In the genomic region with DNA sequence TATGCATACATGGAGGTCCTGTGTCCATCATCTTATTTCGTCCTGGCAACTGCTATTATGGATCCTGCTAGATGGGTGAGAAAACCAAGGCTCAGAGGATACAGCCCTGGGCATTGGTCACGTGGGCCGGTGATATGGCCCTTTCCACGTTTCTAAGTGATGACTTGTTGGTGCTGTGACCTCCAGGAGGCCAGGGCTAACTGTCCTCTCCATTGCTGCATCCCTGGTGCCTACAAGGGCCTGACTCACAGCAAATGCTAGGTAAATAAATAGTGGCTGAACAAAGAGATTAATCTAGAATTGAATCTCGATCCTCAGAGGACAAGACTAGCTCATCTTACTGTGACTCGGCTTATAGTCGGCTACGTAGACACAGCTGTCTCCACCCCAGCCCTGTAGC, we compare ENCODE assay signal across 20 cellular contexts.
DNase-seq lines count a peak whose midpoint lies in the region; ATAC-seq, FAIRE-seq and TF ChIP-seq lines count a peak whose summit lies in the region.
"Had no signal": no experiment of that assay in that cellular context is flagged by ENCODE, and none has a peak within 500 bp of the region (broad histone marks: within the 10 kb centered on the region; RNA-seq: fewer than 3 reads in every experiment).

No MANE protein-coding gene starts in this region.

- no peaks in the 10 kb centered on the region for H3K9me3 Mint-ChIP-seq in activated naive CD8-positive, alpha-beta T cell treated with anti-CD3 and anti-CD28 coated beads for 36 hours
- H3K9me3 Mint-ChIP-seq in progenitor cell of endocrine pancreas (ENCODE audit: low read depth), result no peaks in the 10 kb centered on the region
- H3K9me3 Mint-ChIP-seq: activated T-cell treated with anti-CD3 and anti-CD28 coated beads, Interleukin-2, amount 50 U/mL, for 4 hours; CD8-positive, alpha-beta T cell; naive thymus-derived CD4-positive, alpha-beta T cell had no signal

- no peak for TF ChIP-seq RAD21 in A549 (conservative IDR thresholded peaks at IDR 0.05 in 1 of 2, IDR thresholded peaks at IDR 0.05 in 1 of 2)

- no peak overlapping the region for H3K18ac ChIP-seq in mesendoderm (ENCODE audit: low read length)

- no peak overlapping the region for H3K23ac ChIP-seq in mesendoderm (ENCODE audit: low read length)

- no peak overlapping the region for H2BK120ac ChIP-seq in mesendoderm (ENCODE audit: low read depth, low read length)

- H3K27ac Mint-ChIP-seq in T-helper 17 cell (peak overlapping the region; percentile 88), progenitor cell of endocrine pancreas (no peak overlapping the region)
- H3K27ac Mint-ChIP-seq in activated naive CD8-positive, alpha-beta T cell treated with anti-CD3 and anti-CD28 coated beads for 36 hours, result no peak overlapping the region
- H3K27ac Mint-ChIP-seq: CD8-positive, alpha-beta T cell had no signal

- no peak overlapping the region for H3K56ac ChIP-seq in mesendoderm (ENCODE audit: low read length)

- POLR2A ChIA-PET in A549 (lab: Yijun Ruan, JAX), result no interaction called here

- H3K36me3 ChIP-seq in mesendoderm (ENCODE audit: control insufficient read depth, insufficient read depth, low read length), result no peaks in the 10 kb centered on the region

- H3K9ac ChIP-seq in mesendoderm (ENCODE audit: low read length), result no peak overlapping the region
- H3K9ac ChIP-seq: parathyroid adenoma had no signal

- peaks cover 46% of the 10 kb centered on the region for H3K4me1 Mint-ChIP-seq in T-helper 17 cell
- peaks cover 13% of the 10 kb centered on the region for H3K4me1 Mint-ChIP-seq in activated naive CD8-positive, alpha-beta T cell treated with anti-CD3 and anti-CD28 coated beads for 36 hours
- peaks cover 8% of the 10 kb centered on the region for H3K4me1 Mint-ChIP-seq in progenitor cell of endocrine pancreas (ENCODE audit: low read depth)

- H3K4me3 ChIP-seq in A549 (no peak overlapping the region), mesendoderm (ENCODE audit: low read length) (no peak overlapping the region)

- CTCF ChIA-PET in A549 (lab: Yijun Ruan, JAX), result no interaction called here

- H4K8ac ChIP-seq in mesendoderm (ENCODE audit: low read depth, low read length), result no peak overlapping the region

- H3K4me2 ChIP-seq in A549 (peak overlapping the region; percentile 25; the same call in 2 of the 3 replicates), mesendoderm (ENCODE audit: low read length) (no peak overlapping the region)

- H3K4me3 Mint-ChIP-seq in T-helper 17 cell (no peak overlapping the region), progenitor cell of endocrine pancreas (ENCODE audit: low read depth) (no peak overlapping the region)
- H3K4me3 Mint-ChIP-seq in activated naive CD8-positive, alpha-beta T cell treated with anti-CD3 and anti-CD28 coated beads for 36 hours, result no peak overlapping the region
- H3K4me3 Mint-ChIP-seq: activated T-cell treated with anti-CD3 and anti-CD28 coated beads, Interleukin-2, amount 50 U/mL, for 4 hours; CD8-positive, alpha-beta T cell; naive thymus-derived CD4-positive, alpha-beta T cell had no signal

- no peak for TF ChIP-seq EP300 in A549 (IDR thresholded peaks at IDR 0.05)

- no peaks in the 10 kb centered on the region for H3K27me3 ChIP-seq in mesendoderm (ENCODE audit: insufficient read depth, low read length, poor library complexity)

- H2BK5ac ChIP-seq in mesendoderm (ENCODE audit: low read length), result no peak overlapping the region

- H3K4me1 ChIP-seq in A549, result peaks cover 11% of the 10 kb centered on the region; the same call in 2 of the 3 replicates
- no peaks in the 10 kb centered on the region for H3K4me1 ChIP-seq in mesendoderm (ENCODE audit: control insufficient read depth, low read depth, low read length)

- H3K4ac ChIP-seq in mesendoderm (ENCODE audit: low read depth, low read length), result no peak overlapping the region

- H4K5ac ChIP-seq in mesendoderm (ENCODE audit: low read length), result no peak overlapping the region

- TF ChIP-seq CTCF in A549 (IDR thresholded peaks at IDR 0.05) (no peak), progenitor cell of endocrine pancreas (IDR thresholded peaks at IDR 0.05; ENCODE audit: unreplicated experiment) (no peak)

- 61% methylated on average over 8 of the region's 8 CpGs for WGBS in A549 (ENCODE audit: missing lambda C conversion rate)
- no CpG with 5 or more reads among the region's 8 CpGs for WGBS in mesendoderm (ENCODE audit: extremely low coverage, insufficient coverage, low lambda C conversion rate)

- H3K79me2 ChIP-seq in mesendoderm (ENCODE audit: control insufficient read depth, insufficient read depth, low read length), result no peaks in the 10 kb centered on the region

- TF ChIP-seq POLR2A in A549 (IDR thresholded peaks at IDR 0.05; ENCODE audit: low read length), result no peak

- DNase-seq in A549 (ENCODE audit: low read depth in 1 of 2, low spot score in 1 of 2) (peak in 1 of 2 experiments; percentile 25), DMS53 (lab: John Stamatoyannopoulos, UW) (peak; percentile 75), T-helper 17 cell (no peak), mesendoderm (no peak), progenitor cell of endocrine pancreas (ENCODE audit: low spot score, unreplicated experiment) (no peak), KBM-7 (no peak)
- no peak for DNase-seq in activated naive CD8-positive, alpha-beta T cell treated with anti-CD3 and anti-CD28 coated beads for 36 hours
- DNase-seq: activated naive CD4-positive, alpha-beta T cell treated with anti-CD3 and anti-CD28 coated beads, Interleukin-2, amount 50 U/mL, for 16 hours; activated T-cell treated with anti-CD3 and anti-CD28 coated beads, Interleukin-2, amount 50 U/mL, for 4 hours; Kasumi-1; naive thymus-derived CD4-positive, alpha-beta T cell; NCI-H1105 treated with DMSO at 0.1 percent for 48 hours; NCI-H2107; NCI-H510A; NK-92 treated with Interleukin-12 subunit alpha and Interleukin-12 subunit beta, amount 100 ng/mL, for 24 hours; T-helper 1 cell had no signal

- H3K9me3 ChIP-seq in A549, result no peaks in the 10 kb centered on the region
- H3K9me3 ChIP-seq in T-helper 17 cell (ENCODE audit: control insufficient read depth, low read length, poor library complexity, severe bottlenecking), result no peaks in the 10 kb centered on the region

- no peak overlapping the region for H2BK15ac ChIP-seq in mesendoderm (replicated peaks; ENCODE audit: low read depth)

- H3K79me1 ChIP-seq in mesendoderm (ENCODE audit: low read length), result peaks cover 6% of the 10 kb centered on the region

- no peak overlapping the region for H2AK5ac ChIP-seq in mesendoderm (ENCODE audit: low read length)

- H3K27me3 Mint-ChIP-seq in T-helper 17 cell (no peaks in the 10 kb centered on the region), progenitor cell of endocrine pancreas (no peaks in the 10 kb centered on the region)
- no peaks in the 10 kb centered on the region for H3K27me3 Mint-ChIP-seq in activated naive CD8-positive, alpha-beta T cell treated with anti-CD3 and anti-CD28 coated beads for 36 hours
- H3K27me3 Mint-ChIP-seq: naive thymus-derived CD4-positive, alpha-beta T cell had no signal

- no peak for FAIRE-seq in A549 (lab: Jason Lieb, UNC)
- FAIRE-seq in islet of Langerhans (lab: Jason Lieb, UNC), result peak; percentile 90

- H3K27ac ChIP-seq in A549, result no peak overlapping the region
- H3K27ac ChIP-seq in mesendoderm (ENCODE audit: low read depth, low read length), result no peak overlapping the region
- H3K27ac ChIP-seq: parathyroid adenoma, VCaP had no signal

- ATAC-seq in A549, result peak; percentile 15 to 32; a peak in 4 of 6 replicates
- ATAC-seq in T-helper 17 cell, result no peak
- ATAC-seq: activated T-cell treated with anti-CD3 and anti-CD28 coated beads, Interleukin-2, amount 50 U/mL, for 4 hours; CD8-positive, alpha-beta T cell; naive thymus-derived CD4-positive, alpha-beta T cell had no signal

- peaks cover 5% of the 10 kb centered on the region for H3K36me3 Mint-ChIP-seq in T-helper 17 cell (ENCODE audit: low read depth)
- H3K36me3 Mint-ChIP-seq in activated naive CD8-positive, alpha-beta T cell treated with anti-CD3 and anti-CD28 coated beads for 36 hours, result peaks cover 2% of the 10 kb centered on the region
- H3K36me3 Mint-ChIP-seq in progenitor cell of endocrine pancreas (ENCODE audit: insufficient read depth), result peaks cover 3% of the 10 kb centered on the region

- in situ Hi-C loops in KBM-7 (cut with MboI; ENCODE audit: low pct_unique_long_range_greater_than_20kb, low sequenced_read_pairs), result no loop called here

TF ChIP-seq in A549, 52 proteins besides CTCF, POLR2A, EP300 and RAD21:
- no peak for TF ChIP-seq MAFK (IDR thresholded peaks at IDR 0.05; ENCODE audit: partially characterized antibody)
- TF ChIP-seq NPAS2 (CRISPR knock-in tag; IDR thresholded peaks at IDR 0.05; ENCODE audit: borderline replicate concordance), result no peak
- TF ChIP-seq CBX8 (IDR thresholded peaks at IDR 0.05), result no peak
- no peak for TF ChIP-seq HMGXB4 (CRISPR knock-in tag; IDR thresholded peaks at IDR 0.05; ENCODE audit: borderline replicate concordance)
- no peak for TF ChIP-seq TFCP2L1 (CRISPR knock-in tag; IDR thresholded peaks at IDR 0.05)
- TF ChIP-seq HOXB5 (CRISPR knock-in tag; IDR thresholded peaks at IDR 0.05), result no peak
